In the genomic region with DNA sequence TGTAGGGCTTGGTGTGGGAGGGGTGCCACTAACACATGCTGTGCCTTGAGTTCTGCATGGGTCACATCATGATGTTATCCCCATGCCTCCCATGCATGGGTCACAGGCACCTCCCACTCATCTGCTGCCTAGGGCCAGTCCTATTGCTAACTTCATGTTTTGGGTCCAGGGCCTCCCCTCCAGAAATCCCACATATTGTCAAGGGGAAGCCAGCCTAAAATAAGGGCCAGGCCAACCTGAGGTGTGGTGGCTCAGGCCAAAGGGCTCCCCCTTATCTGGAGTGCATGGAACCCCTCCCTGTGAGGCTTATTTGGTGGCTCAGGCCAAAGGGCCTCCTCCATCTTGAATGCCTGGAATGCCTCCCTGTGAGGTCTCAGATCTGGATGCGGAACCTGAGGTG, we compare ENCODE assay signal across 18 cellular contexts.
DNase-seq lines count a peak whose midpoint lies in the region; ATAC-seq and TF ChIP-seq lines count a peak whose summit lies in the region.
"Had no signal": no experiment of that assay in that cellular context is flagged by ENCODE, and none has a peak within 500 bp of the region (broad histone marks: within the 10 kb centered on the region; RNA-seq: fewer than 3 reads in every experiment).

No MANE protein-coding gene starts in this region.

- DNase-seq in activated CD8-positive, alpha-beta memory T cell treated with anti-CD3 and anti-CD28 coated beads for 24 hours: peak; percentile 19
- DNase-seq in activated CD8-positive, alpha-beta memory T cell treated with anti-CD3 and anti-CD28 coated beads, Interleukin-2, amount 50 U/mL, for 4 hours: no peak
- DNase-seq in mucosa of gallbladder (ENCODE audit: low spot score): peak; percentile 5
- no peak for DNase-seq in sigmoid colon
- DNase-seq in vagina (ENCODE audit: extremely low spot score in 2 of 2): peak; percentile 58 to 67
- DNase-seq in NCI-H446 (lab: John Stamatoyannopoulos, UW): no peak
- no peak for DNase-seq in GM20000 (ENCODE audit: low spot score)
- DNase-seq: GOT3, HFFc6, NCI-H146, NCI-H2081 treated with DMSO at 0.1 percent for 48 hours, NCI-H748 treated with DMSO at 0.1 percent for 48 hours had no signal

- no peak for ATAC-seq in HG03135 (IDR thresholded peaks at IDR 0.05; ENCODE audit: unreplicated experiment)
- ATAC-seq: K562, Panc1 had no signal

- H3K4me3 ChIP-seq in sigmoid colon (no peak overlapping the region), vagina (no peak overlapping the region)
- H3K4me3 ChIP-seq: BLaER1, K562 had no signal

- TF ChIP-seq CTCF in sigmoid colon (IDR thresholded peaks at IDR 0.05): no peak
- TF ChIP-seq CTCF in vagina (IDR thresholded peaks at IDR 0.05): no peak
- no peak for TF ChIP-seq CTCF in GM20000 (IDR thresholded peaks at IDR 0.05; ENCODE audit: extremely low read depth, missing control alignments)

- TF ChIP-seq POLR2A in sigmoid colon (IDR thresholded peaks at IDR 0.05): no peak
- no peak for TF ChIP-seq POLR2A in vagina (IDR thresholded peaks at IDR 0.05)

- WGBS in sigmoid colon, 2 donors: 96 to 97% methylated on average over 1 of the region's 1 CpG

- no peaks in the 10 kb centered on the region for H3K27me3 ChIP-seq in sigmoid colon
- no peaks in the 10 kb centered on the region for H3K27me3 ChIP-seq in vagina
- H3K27me3 ChIP-seq: BLaER1 had no signal

- intact Hi-C loops in sigmoid colon (cut with DNase I): loop anchor here (5.0 kb wide), 1 partner anchor 140 kb away; no protein-coding TSS in a partner anchor
- intact Hi-C loops in vagina (cut with DNase I): no loop called here

- H3K4me1 ChIP-seq in sigmoid colon (peaks cover 0 to 56% (median 56%) of the 10 kb centered on the region in 4 donors), vagina (peaks cover 34% of the 10 kb centered on the region)

- H3K36me3 ChIP-seq in sigmoid colon (no peaks in the 10 kb centered on the region), vagina (no peaks in the 10 kb centered on the region)
- H3K36me3 ChIP-seq: BLaER1 had no signal

- TF ChIP-seq EP300 in sigmoid colon (IDR thresholded peaks at IDR 0.05): no peak

- H3K27ac ChIP-seq in sigmoid colon (peak overlapping the region; percentile 0 to 86 (median 82)), vagina (no peak overlapping the region)
- H3K27ac ChIP-seq: 22Rv1, BLaER1, HL-60 had no signal

- H3K9me3 ChIP-seq in sigmoid colon (no peaks in the 10 kb centered on the region), vagina (no peaks in the 10 kb centered on the region)

Comparison
In these comparisons a context has a peak if more than half of its experiments do, and no peak if none do; other contexts are left out.
1. DNase-seq: peak in activated CD8-positive, alpha-beta memory T cell treated with anti-CD3 and anti-CD28 coated beads for 24 hours (single experiment), mucosa of gallbladder (single experiment) and vagina (2 of 2); none in activated CD8-positive, alpha-beta memory T cell treated with anti-CD3 and anti-CD28 coated beads, Interleukin-2, amount 50 U/mL, for 4 hours (single experiment), sigmoid colon (single experiment), NCI-H446 (0 of 2) and GM20000 (single experiment).